8 cellular contexts compared by ENCODE assay signal in the genomic region with DNA sequence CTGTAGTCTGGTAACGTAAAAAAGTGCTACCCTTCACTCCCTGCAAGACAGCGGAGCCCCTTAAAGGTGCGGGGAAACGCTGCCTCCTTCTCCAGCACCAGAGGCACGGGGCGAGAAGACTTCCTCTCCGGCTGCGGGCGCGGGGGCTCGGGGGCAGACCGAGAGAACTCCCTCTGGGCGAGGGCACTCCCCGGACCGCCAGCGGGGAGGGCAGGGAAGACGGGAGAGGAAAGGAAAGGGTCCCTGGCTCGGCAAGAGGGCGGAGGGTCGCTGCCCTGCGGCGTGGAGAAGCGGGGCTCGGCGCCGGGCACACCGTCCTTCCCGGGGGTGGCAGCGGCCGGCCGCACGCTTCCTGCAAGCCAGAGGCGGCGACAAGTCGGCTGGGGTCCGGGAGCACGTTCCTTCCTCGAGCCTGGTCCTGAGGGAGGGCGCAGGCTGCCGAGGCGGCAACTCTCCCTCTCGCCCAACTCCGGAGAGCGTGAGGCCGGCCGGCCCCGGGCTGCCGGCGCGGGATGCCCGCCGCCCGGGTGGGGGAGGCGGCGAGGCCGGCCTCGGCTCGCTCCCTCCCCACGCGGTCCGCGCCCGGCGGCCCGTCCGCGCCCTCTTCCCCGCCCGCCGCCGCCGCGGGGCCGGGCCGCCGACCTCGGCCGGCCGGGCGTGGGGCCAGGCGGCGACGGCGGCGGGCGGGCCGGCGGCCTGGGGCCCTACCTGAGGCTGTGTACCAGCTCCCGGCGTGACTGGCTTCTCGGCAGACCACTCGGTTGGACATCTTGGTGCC. TPM values are rescaled to one million over a fixed set of nuclear protein-coding genes. Genes with fewer than 3 reads are reported as not detected.
A peak's percentile ranks its signal among the peaks of the same experiment; 100 is the strongest.
DNase-seq lines count a peak whose midpoint lies in the region; ATAC-seq and TF ChIP-seq lines count a peak whose summit lies in the region.

No MANE protein-coding gene starts in this region.

- H3K36me3 Mint-ChIP-seq in activated T-cell treated with anti-CD3 and anti-CD28 coated beads, Interleukin-2, amount 50 U/mL, for 72 hours (ENCODE audit: insufficient read depth in 2 of 2) = peaks cover 0 to 12% of the 10 kb centered on the region in 2 donors
- no peaks in the 10 kb centered on the region for H3K36me3 Mint-ChIP-seq in natural killer cell

- no peak for TF ChIP-seq CTCF in natural killer cell (IDR thresholded peaks at IDR 0.05)

- peaks cover 64% of the 10 kb centered on the region for H3K4me1 Mint-ChIP-seq in activated T-cell treated with anti-CD3 and anti-CD28 coated beads, Interleukin-2, amount 50 U/mL, for 72 hours (ENCODE audit: low read depth)
- H3K4me1 Mint-ChIP-seq in natural killer cell = peaks cover 46 to 54% of the 10 kb centered on the region in 2 donors

- H3K9me3 Mint-ChIP-seq in activated T-cell treated with anti-CD3 and anti-CD28 coated beads, Interleukin-2, amount 50 U/mL, for 72 hours = no peaks in the 10 kb centered on the region
- H3K9me3 Mint-ChIP-seq in natural killer cell = no peaks in the 10 kb centered on the region

- DNase-seq in NCI-H146 (lab: John Stamatoyannopoulos, UW) = peak; percentile 56
- DNase-seq in NCI-H146 treated with DMSO at 0.1 percent for 48 hours (lab: John Stamatoyannopoulos, UW; ENCODE audit: unreplicated experiment) = no peak
- DNase-seq in NOMO-1 treated with DMSO at 0.1 percent for 48 hours (lab: John Stamatoyannopoulos, UW; ENCODE audit: unreplicated experiment) = peak; percentile 22
- DNase-seq in activated T-cell treated with anti-CD3 and anti-CD28 coated beads, Interleukin-2, amount 50 U/mL, for 72 hours = peak; percentile 50
- peak; percentile 16 for DNase-seq in fibroblast of gingiva (ENCODE audit: low read depth)
- peak; percentile 31 for DNase-seq in natural killer cell

- H3K27me3 Mint-ChIP-seq in activated T-cell treated with anti-CD3 and anti-CD28 coated beads, Interleukin-2, amount 50 U/mL, for 72 hours (ENCODE audit: low read depth) = no peaks in the 10 kb centered on the region
- no peaks in the 10 kb centered on the region for H3K27me3 Mint-ChIP-seq in natural killer cell (ENCODE audit: low read depth in 2 of 2)

- ATAC-seq in HG02588 (IDR thresholded peaks at IDR 0.05; ENCODE audit: unreplicated experiment) = peak; percentile 17
- ATAC-seq in activated T-cell treated with anti-CD3 and anti-CD28 coated beads, Interleukin-2, amount 50 U/mL, for 72 hours (replicated peaks in 1 of 2) = peak; percentile 7 to 16
- peak; percentile 11 to 12 (median 11) for ATAC-seq in natural killer cell

- H3K27ac Mint-ChIP-seq in activated T-cell treated with anti-CD3 and anti-CD28 coated beads, Interleukin-2, amount 50 U/mL, for 72 hours = peak overlapping the region; percentile 92
- peak overlapping the region; percentile 72 to 82 for H3K27ac Mint-ChIP-seq in natural killer cell

- peak overlapping the region; percentile 80 for H3K27ac ChIP-seq in temporal lobe (ENCODE audit: low read depth, low read length)

- H3K4me3 Mint-ChIP-seq in activated T-cell treated with anti-CD3 and anti-CD28 coated beads, Interleukin-2, amount 50 U/mL, for 72 hours = peak overlapping the region; percentile 95 to 97
- H3K4me3 Mint-ChIP-seq in natural killer cell = peak overlapping the region; percentile 88

- intact Hi-C loops in natural killer cell (cut with micrococcal nuclease) = loop anchor here (5.0 kb wide), 1 partner anchor 348 kb away; the partner anchor contains the start of gene BIRC6

RNA-seq across cellular contexts. Expression of gene MEMO1, which starts 1.1 kb away (rescaled TPM):
- 10 to 100 TPM; 45.9 to 47.7 TPM for total RNA-seq in activated T-cell treated with anti-CD3 and anti-CD28 coated beads, Interleukin-2, amount 50 U/mL, for 72 hours
- total RNA-seq in natural killer cell = 10 to 100 TPM; 48.6 to 51.9 (median 51.7) TPM
- 50.4 TPM for total RNA-seq in temporal lobe

RNA-seq across cellular contexts. Expression of gene DPY30, which starts 29.9 kb away (rescaled TPM):
- total RNA-seq in activated T-cell treated with anti-CD3 and anti-CD28 coated beads, Interleukin-2, amount 50 U/mL, for 72 hours = 10 to 100 TPM; 59.1 to 70.9 TPM
- total RNA-seq in natural killer cell (10 to 100 TPM; 24.3 to 36.6 (median 25.7) TPM), temporal lobe (47.9 TPM)

RNA-seq across cellular contexts. Expression of gene SPAST, which starts 53.7 kb away (rescaled TPM):
- 10 to 100 TPM; 24.8 to 28.6 TPM for total RNA-seq in activated T-cell treated with anti-CD3 and anti-CD28 coated beads, Interleukin-2, amount 50 U/mL, for 72 hours
- total RNA-seq in natural killer cell (10 to 100 TPM; 16.8 to 27.5 (median 22.5) TPM), temporal lobe (136 TPM)
